Comparison of ENCODE assay signal across 21 cellular contexts in genomic region chr6:150747155-150747554, GRCh38.
DNase-seq lines count a peak whose midpoint lies in the region; ATAC-seq, FAIRE-seq and TF ChIP-seq lines count a peak whose summit lies in the region.
"Had no signal": no experiment of that assay in that cellular context is flagged by ENCODE, and none has a peak within 500 bp of the region (broad histone marks: within the 10 kb centered on the region; RNA-seq: fewer than 3 reads in every experiment).

No MANE protein-coding gene starts in this region.

- H3K36me3 ChIP-seq in K562 (ENCODE audit: control insufficient read depth, insufficient read depth, low read length), result no peaks in the 10 kb centered on the region
- no peaks in the 10 kb centered on the region for H3K36me3 ChIP-seq in aorta (ENCODE audit: control insufficient read depth in 1 of 2, insufficient read depth in 2 of 2, low read length in 1 of 2)
- H3K36me3 ChIP-seq: MG63, SJCRH30 had no signal

- H3K27ac ChIP-seq in K562 (ENCODE audit: extremely low read depth, low read depth, low read length) (no peak overlapping the region), aorta (ENCODE audit: low read depth in 1 of 2, low read length in 2 of 2) (no peak overlapping the region)
- H3K27ac ChIP-seq: SJCRH30 had no signal

- no peaks in the 10 kb centered on the region for H3K4me1 ChIP-seq in K562 (replicated peaks in 1 of 2; ENCODE audit: control insufficient read depth in 2 of 2, insufficient read depth in 2 of 2, low read length in 2 of 2)
- H3K4me1 ChIP-seq in aorta (ENCODE audit: control insufficient read depth in 1 of 2, insufficient read depth in 2 of 2, low read length in 2 of 2), result no peaks in the 10 kb centered on the region

- H3K9ac ChIP-seq in K562 (ENCODE audit: insufficient read depth in 1 of 2, low read depth in 2 of 2, low read length in 2 of 2), result no peak overlapping the region

- FAIRE-seq in K562 (lab: Jason Lieb, UNC), result no peak
- FAIRE-seq: GM12878, H1 had no signal

- ATAC-seq in K562 (no peak), left colon (peak; percentile 83), aorta (ENCODE audit: low FRiP score) (no peak), GM18867 (IDR thresholded peaks at IDR 0.05; ENCODE audit: unreplicated experiment) (no peak)
- ATAC-seq: GM12878, HCT116, Panc1 had no signal

- H3K9me3 Mint-ChIP-seq in progenitor cell of endocrine pancreas (ENCODE audit: low read depth), result no peaks in the 10 kb centered on the region
- H3K9me3 Mint-ChIP-seq: CD4-positive, alpha-beta T cell; IgD-negative memory B cell had no signal

- no peak overlapping the region for H3K4me2 ChIP-seq in K562 (ENCODE audit: insufficient read depth, low read length)

- no peaks in the 10 kb centered on the region for H3K79me2 ChIP-seq in K562 (ENCODE audit: control insufficient read depth, insufficient read depth, low read length)

- peaks cover 19% of the 10 kb centered on the region for H3K4me1 Mint-ChIP-seq in progenitor cell of endocrine pancreas (ENCODE audit: low read depth)

- no peaks in the 10 kb centered on the region for H3K9me3 ChIP-seq in K562 (replicated peaks; ENCODE audit: control insufficient read depth, insufficient read depth, low read depth, low read length)
- no peaks in the 10 kb centered on the region for H3K9me3 ChIP-seq in aorta (ENCODE audit: control insufficient read depth, low read length)
- H3K9me3 ChIP-seq: MG63, SJCRH30 had no signal

- H3K9me1 ChIP-seq in K562 (ENCODE audit: control insufficient read depth, insufficient read depth, low read length), result no peaks in the 10 kb centered on the region

- no peaks in the 10 kb centered on the region for H4K20me1 ChIP-seq in K562 (replicated peaks; ENCODE audit: control insufficient read depth, insufficient read depth, low read length)

- 3% methylated on average over 4 of the region's 4 CpGs for WGBS in K562 (ENCODE audit: insufficient coverage, low coverage, missing lambda C conversion rate)
- WGBS in aorta, 2 donors, result 95 to 98% methylated on average over 4 of the region's 4 CpGs

- in situ Hi-C loops in K562 (cut with MboI), result no loop called here

- H3K27ac Mint-ChIP-seq in progenitor cell of endocrine pancreas, result peak overlapping the region; percentile 60
- H3K27ac Mint-ChIP-seq: CD4-positive, alpha-beta T cell had no signal

- intact Hi-C loops in K562 (cut with micrococcal nuclease), result no loop called here
- intact Hi-C loops in left colon (cut with DNase I, micrococcal nuclease), result no loop called here
- intact Hi-C loops in aorta (cut with DNase I), result no loop called here

- CTCF ChIA-PET in K562 (lab: Yijun Ruan, JAX; ENCODE audit: low intra/inter-chr PET ratio), result no interaction called here

- TF ChIP-seq RAD21 in K562 (CRISPR knock-in tag; conservative IDR thresholded peaks at IDR 0.05 in 1 of 2, IDR thresholded peaks at IDR 0.05 in 1 of 2), result no peak

- no peak for TF ChIP-seq EP300 in K562 (IDR thresholded peaks at IDR 0.05; ENCODE audit: low read length)

- peak; percentile 56 for DNase-seq in HT-29 (ENCODE audit: low spot score)
- DNase-seq in K562 (ENCODE audit: extremely low read depth in 1 of 4, low spot score in 3 of 4), result no peak
- no peak for DNase-seq in left colon
- no peak for DNase-seq in progenitor cell of endocrine pancreas (ENCODE audit: low spot score, unreplicated experiment)
- DNase-seq in aorta, result no peak
- no peak for DNase-seq in GM20000 (ENCODE audit: low spot score)
- DNase-seq: CD4-positive, alpha-beta T cell; COR-L47; DND-41; MG63; NCI-H1417; NCI-H1694 treated with DMSO at 0.1 percent for 48 hours; NCI-H748 treated with DMSO at 0.1 percent for 48 hours; NK-92 treated with Interleukin-12 subunit alpha and Interleukin-12 subunit beta, amount 100 ng/mL, for 24 hours; SJCRH30 had no signal

- H3K27me3 ChIP-seq in K562 (ENCODE audit: control insufficient read depth in 2 of 2, insufficient read depth in 2 of 2, low read length in 2 of 2) (peaks cover 26 to 46% of the 10 kb centered on the region in 2 experiments), aorta (ENCODE audit: control insufficient read depth in 1 of 2, insufficient read depth in 2 of 2, low read length in 1 of 2) (no peaks in the 10 kb centered on the region)
- H3K27me3 ChIP-seq: MG63, SJCRH30 had no signal

- H2AFZ ChIP-seq in K562 (ENCODE audit: low read depth, low read length), result no peak overlapping the region

- TF ChIP-seq POLR2A in K562 (conservative IDR thresholded peaks at IDR 0.05), result no peak

- peaks cover 3% of the 10 kb centered on the region for H3K36me3 Mint-ChIP-seq in progenitor cell of endocrine pancreas (ENCODE audit: insufficient read depth)

- H3K4me3 ChIP-seq in K562 (no peak overlapping the region), aorta (ENCODE audit: low read length in 2 of 2) (no peak overlapping the region)
- H3K4me3 ChIP-seq: GM12878, MG63, SJCRH30 had no signal

- BruUV-seq in K562 (replicated peaks; lab: Mats Ljungman, UMichigan), result no TSS peak

- POLR2A ChIA-PET in K562 (lab: Yijun Ruan, JAX), result interaction anchor here (1.5 kb wide), 1 partner anchor 12 kb away, joined by 5 read pairs; no protein-coding TSS in a partner anchor

- H3K4me3 Mint-ChIP-seq in progenitor cell of endocrine pancreas (ENCODE audit: low read depth), result no peak overlapping the region
- H3K4me3 Mint-ChIP-seq: CD4-positive, alpha-beta T cell had no signal

- no peaks in the 10 kb centered on the region for H3K27me3 Mint-ChIP-seq in progenitor cell of endocrine pancreas
- H3K27me3 Mint-ChIP-seq: CD4-positive, alpha-beta T cell; IgD-negative memory B cell had no signal

- TF ChIP-seq CTCF in K562 (IDR thresholded peaks at IDR 0.05 in 2 of 3, conservative IDR thresholded peaks at IDR 0.05 in 1 of 3; ENCODE audit: insufficient read depth in 2 of 3, low read depth in 1 of 3, low read length in 3 of 3), result no peak
- TF ChIP-seq CTCF in progenitor cell of endocrine pancreas (IDR thresholded peaks at IDR 0.05; ENCODE audit: unreplicated experiment), result no peak
- no peak for TF ChIP-seq CTCF in GM20000 (IDR thresholded peaks at IDR 0.05; ENCODE audit: extremely low read depth, missing control alignments)

TF ChIP-seq in K562, 482 proteins besides CTCF, POLR2A, EP300 and RAD21 (continues in another document):
- TF ChIP-seq PRMT5 (CRISPR knock-in tag; IDR thresholded peaks at IDR 0.05) (no peak), U2AF1 (optimal IDR thresholded peaks at IDR 0.05; ENCODE audit: low read depth, low read length) (no peak), ARNT (IDR thresholded peaks at IDR 0.05) (no peak), TCF7 (IDR thresholded peaks at IDR 0.05; ENCODE audit: borderline replicate concordance) (no peak), RAD51 (IDR thresholded peaks at IDR 0.05; ENCODE audit: borderline replicate concordance, low read depth) (peak; percentile 77), MITF (IDR thresholded peaks at IDR 0.05) (0 out of 2 replicates have a peak, but pooled peaks have one; percentile 17), TFE3 (CRISPR knock-in tag; IDR thresholded peaks at IDR 0.05) (peak; percentile 92)
- TF ChIP-seq, protein P1, sequence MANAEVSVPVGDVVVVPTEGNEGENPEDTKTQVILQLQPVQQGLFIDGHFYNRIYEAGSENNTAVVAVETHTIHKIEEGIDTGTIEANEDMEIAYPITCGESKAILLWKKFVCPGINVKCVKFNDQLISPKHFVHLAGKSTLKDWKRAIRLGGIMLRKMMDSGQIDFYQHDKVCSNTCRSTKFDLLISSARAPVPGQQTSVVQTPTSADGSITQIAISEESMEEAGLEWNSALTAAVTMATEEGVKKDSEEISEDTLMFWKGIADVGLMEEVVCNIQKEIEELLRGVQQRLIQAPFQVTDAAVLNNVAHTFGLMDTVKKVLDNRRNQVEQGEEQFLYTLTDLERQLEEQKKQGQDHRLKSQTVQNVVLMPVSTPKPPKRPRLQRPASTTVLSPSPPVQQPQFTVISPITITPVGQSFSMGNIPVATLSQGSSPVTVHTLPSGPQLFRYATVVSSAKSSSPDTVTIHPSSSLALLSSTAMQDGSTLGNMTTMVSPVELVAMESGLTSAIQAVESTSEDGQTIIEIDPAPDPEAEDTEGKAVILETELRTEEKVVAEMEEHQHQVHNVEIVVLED (CRISPR knock-in tag; IDR thresholded peaks at IDR 0.05), result no peak
